12 cellular contexts compared by ENCODE assay signal in genomic region chr2:39264733-39265132, GRCh38. TPM values are rescaled to one million over a fixed set of nuclear protein-coding genes. Genes with fewer than 3 reads are reported as not detected.
DNase-seq lines count a peak whose midpoint lies in the region; ATAC-seq and TF ChIP-seq lines count a peak whose summit lies in the region.
"Had no signal": no experiment of that assay in that cellular context is flagged by ENCODE, and none has a peak within 500 bp of the region (broad histone marks: within the 10 kb centered on the region; RNA-seq: fewer than 3 reads in every experiment).

No MANE protein-coding gene starts in this region.

- H3K27me3 ChIP-seq in effector memory CD4-positive, alpha-beta T cell (replicated peaks; ENCODE audit: control insufficient read depth, insufficient read depth, low read length, poor library complexity, severe bottlenecking) = no peaks in the 10 kb centered on the region

- intact Hi-C loops in activated B cell treated with CpG ODN at 0.5 μM for 24 hours (cut with micrococcal nuclease) = loop anchor here (1.0 to 10.0 kb wide), 3 partner anchors 19 to 260 kb away; no protein-coding TSS in a partner anchor

- H3K4me1 ChIP-seq in effector memory CD4-positive, alpha-beta T cell (ENCODE audit: control insufficient read depth, insufficient read depth, low read length, poor library complexity, severe bottlenecking) = no peaks in the 10 kb centered on the region

- POLR2A ChIA-PET in activated B cell treated with CpG ODN at 0.5 μM for 24 hours (lab: Charles Lee) = interaction anchor here (1.2 kb wide), 1 partner anchor 20 kb away, joined by 4 read pairs; no protein-coding TSS in a partner anchor

- peak; percentile 85 for ATAC-seq in GM18511 (IDR thresholded peaks at IDR 0.05; ENCODE audit: unreplicated experiment)
- peak; percentile 74 for ATAC-seq in GM21528 (IDR thresholded peaks at IDR 0.05; ENCODE audit: low FRiP score, unreplicated experiment)
- peak; percentile 71 for ATAC-seq in HG03342 (IDR thresholded peaks at IDR 0.05; ENCODE audit: unreplicated experiment)
- peak; percentile 79 for ATAC-seq in activated B cell treated with CpG ODN at 0.5 μM for 24 hours (ENCODE audit: low read depth)

- no peak overlapping the region for H3K4me3 ChIP-seq in effector memory CD4-positive, alpha-beta T cell (ENCODE audit: insufficient read depth, low read depth, low read length, poor library complexity, severe bottlenecking)
- H3K4me3 ChIP-seq: PC-9 had no signal

- TF ChIP-seq CTCF in activated B cell treated with CpG ODN at 0.5 μM for 24 hours (IDR thresholded peaks at IDR 0.05) = no peak

- no peaks in the 10 kb centered on the region for H3K36me3 ChIP-seq in effector memory CD4-positive, alpha-beta T cell (ENCODE audit: control insufficient read depth, insufficient read depth, low read length)

- H3K4me1 Mint-ChIP-seq in activated B cell treated with CpG ODN at 0.5 μM for 24 hours = peaks cover 29% of the 10 kb centered on the region

- no peaks in the 10 kb centered on the region for H3K9me3 Mint-ChIP-seq in activated B cell treated with CpG ODN at 0.5 μM for 24 hours
- H3K9me3 Mint-ChIP-seq: dendritic cell treated with granulocyte-macrophage colony-stimulating factor and Interleukin-4, amounts not matched to agents 40 ng/mL and 50 ng/mL, for 4 days had no signal

- no peaks in the 10 kb centered on the region for H3K27me3 Mint-ChIP-seq in activated B cell treated with CpG ODN at 0.5 μM for 24 hours
- H3K27me3 Mint-ChIP-seq: dendritic cell treated with granulocyte-macrophage colony-stimulating factor and Interleukin-4, amounts not matched to agents 40 ng/mL and 50 ng/mL, for 4 days had no signal

- H3K27ac ChIP-seq in effector memory CD4-positive, alpha-beta T cell (ENCODE audit: insufficient read depth, low read length, poor library complexity, severe bottlenecking) = no peak overlapping the region
- H3K27ac ChIP-seq: PC-9 had no signal

- CTCF ChIA-PET in activated B cell treated with CpG ODN at 0.5 μM for 24 hours (lab: Charles Lee) = interaction anchor here (0.5 to 1.5 kb wide), 2 partner anchors 144 to 528 kb away, joined by 3 to 4 read pairs; partner anchors contain the start of gene SOS1

- DNase-seq in activated B cell treated with CpG ODN at 0.5 μM for 24 hours (no peak), NCI-H526 (lab: John Stamatoyannopoulos, UW) (no peak), NCI-H2107 (lab: John Stamatoyannopoulos, UW) (no peak)
- DNase-seq in effector memory CD4-positive, alpha-beta T cell = no peak
- DNase-seq in activated CD4-positive, alpha-beta T cell treated with anti-CD3 and anti-CD28 coated beads for 1 hour = no peak
- DNase-seq: PC-9; stimulated activated naive CD4-positive, alpha-beta T cell treated with Interleukin-2 at 50 U/mL for 16 hours had no signal

- H3K36me3 Mint-ChIP-seq in activated B cell treated with CpG ODN at 0.5 μM for 24 hours (ENCODE audit: low read depth) = no peaks in the 10 kb centered on the region

- no peak overlapping the region for H3K4me3 Mint-ChIP-seq in activated B cell treated with CpG ODN at 0.5 μM for 24 hours
- H3K4me3 Mint-ChIP-seq: dendritic cell treated with granulocyte-macrophage colony-stimulating factor and Interleukin-4, amounts not matched to agents 40 ng/mL and 50 ng/mL, for 4 days had no signal

- H3K27ac Mint-ChIP-seq in activated B cell treated with CpG ODN at 0.5 μM for 24 hours = peak overlapping the region; percentile 85
- H3K27ac Mint-ChIP-seq: dendritic cell treated with granulocyte-macrophage colony-stimulating factor and Interleukin-4, amounts not matched to agents 40 ng/mL and 50 ng/mL, for 4 days had no signal

- H3K9me3 ChIP-seq in effector memory CD4-positive, alpha-beta T cell (ENCODE audit: control insufficient read depth, low read length) = no peaks in the 10 kb centered on the region

RNA-seq across cellular contexts. Expression of gene CDKL4, which starts 21.0 kb away (rescaled TPM):
- 0.24 TPM in 1 of 2 replicates, not detected in the other for total RNA-seq in activated B cell treated with CpG ODN at 0.5 μM for 24 hours
- total RNA-seq: HT-29, PC-9 had no signal
